Comparison of ENCODE assay signal across 8 cellular contexts in the genomic region with DNA sequence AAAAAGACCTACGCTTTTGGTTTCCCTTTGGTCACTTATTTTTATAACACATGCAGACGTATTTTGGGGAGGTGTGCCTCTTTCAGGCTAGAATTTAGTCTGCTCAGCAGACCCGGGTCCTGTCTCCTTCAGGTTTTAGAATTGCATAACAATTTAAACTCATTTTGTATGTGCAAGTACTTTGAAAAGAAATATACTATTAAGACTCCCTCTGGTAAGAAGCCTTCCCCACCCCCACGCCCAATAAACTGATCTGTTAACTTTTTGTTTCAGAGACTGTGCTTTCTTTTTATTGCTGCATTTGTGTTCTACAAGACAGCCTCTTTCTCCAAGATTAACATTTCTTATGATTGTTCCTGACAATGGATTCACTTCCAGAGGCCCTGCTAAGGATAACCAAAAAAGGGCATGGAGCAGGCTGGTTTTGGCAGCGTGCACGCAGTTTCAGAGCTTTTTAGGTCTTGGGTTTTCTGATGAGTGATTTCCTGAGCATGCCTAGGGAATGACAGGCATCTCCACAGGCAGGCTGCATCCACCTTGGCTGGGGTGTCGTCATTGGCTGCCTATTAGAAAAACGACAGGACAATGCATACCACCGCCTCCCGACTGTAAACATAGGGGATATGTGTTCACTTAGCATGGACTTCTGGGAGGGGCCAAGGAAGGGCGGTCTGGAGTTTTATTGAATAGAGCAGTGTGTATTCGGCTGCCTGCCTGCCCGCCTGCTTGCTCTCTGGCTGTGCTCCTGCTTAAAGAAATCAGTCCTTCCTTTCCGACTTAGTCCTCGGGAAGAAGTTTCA. TPM values are rescaled to one million over a fixed set of nuclear protein-coding genes. Genes with fewer than 3 reads are reported as not detected.
DNase-seq lines count a peak whose midpoint lies in the region; ATAC-seq, FAIRE-seq and TF ChIP-seq lines count a peak whose summit lies in the region.

A gene with protein sequence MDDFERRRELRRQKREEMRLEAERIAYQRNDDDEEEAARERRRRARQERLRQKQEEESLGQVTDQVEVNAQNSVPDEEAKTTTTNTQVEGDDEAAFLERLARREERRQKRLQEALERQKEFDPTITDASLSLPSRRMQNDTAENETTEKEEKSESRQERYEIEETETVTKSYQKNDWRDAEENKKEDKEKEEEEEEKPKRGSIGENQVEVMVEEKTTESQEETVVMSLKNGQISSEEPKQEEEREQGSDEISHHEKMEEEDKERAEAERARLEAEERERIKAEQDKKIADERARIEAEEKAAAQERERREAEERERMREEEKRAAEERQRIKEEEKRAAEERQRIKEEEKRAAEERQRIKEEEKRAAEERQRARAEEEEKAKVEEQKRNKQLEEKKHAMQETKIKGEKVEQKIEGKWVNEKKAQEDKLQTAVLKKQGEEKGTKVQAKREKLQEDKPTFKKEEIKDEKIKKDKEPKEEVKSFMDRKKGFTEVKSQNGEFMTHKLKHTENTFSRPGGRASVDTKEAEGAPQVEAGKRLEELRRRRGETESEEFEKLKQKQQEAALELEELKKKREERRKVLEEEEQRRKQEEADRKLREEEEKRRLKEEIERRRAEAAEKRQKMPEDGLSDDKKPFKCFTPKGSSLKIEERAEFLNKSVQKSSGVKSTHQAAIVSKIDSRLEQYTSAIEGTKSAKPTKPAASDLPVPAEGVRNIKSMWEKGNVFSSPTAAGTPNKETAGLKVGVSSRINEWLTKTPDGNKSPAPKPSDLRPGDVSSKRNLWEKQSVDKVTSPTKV (plus strand): TSS at position 694 of the 800 bp plus-strand sequence. CDS start 88,100 bp downstream, outside the sequence.

- peak; percentile 26 for DNase-seq in activated CD4-positive, alpha-beta T cell treated with anti-CD3 and anti-CD28 coated beads, Interleukin-2, amount 10 ng/mL, durations not matched to agents 24 days and 14 days
- no peak for DNase-seq in activated CD4-positive, alpha-beta T cell treated with anti-CD3 and anti-CD28 coated beads, Interleukin-2, amount 10 ng/mL, durations not matched to agents 7 days and 5 days
- DNase-seq in kidney (peak; percentile 89), smooth muscle cell of the brain vasculature (ENCODE audit: low read depth, low spot score) (peak; percentile 85), NCI-H2029 (lab: John Stamatoyannopoulos, UW) (no peak)
- no peak for DNase-seq in effector memory CD8-positive, alpha-beta T cell

- no peak for TF ChIP-seq CTCF in kidney (IDR thresholded peaks at IDR 0.05; ENCODE audit: borderline replicate concordance, extremely low read depth, insufficient read depth)

- H3K9ac ChIP-seq in kidney (ENCODE audit: low read length in 2 of 2) = peak within 1 kb of the TSS; percentile 64 to 83

- CTCF ChIA-PET in activated CD4-positive, alpha-beta T cell treated with anti-CD3 and anti-CD28 coated beads, Interleukin-2, amount 10 ng/mL, durations not matched to agents 7 days and 5 days (lab: Charles Lee) = no interaction called here

- no peak within 1 kb of the TSS for H3K4me3 Mint-ChIP-seq in activated CD4-positive, alpha-beta T cell treated with anti-CD3 and anti-CD28 coated beads, Interleukin-2, amount 10 ng/mL, durations not matched to agents 24 days and 14 days
- no peak within 1 kb of the TSS for H3K4me3 Mint-ChIP-seq in activated CD4-positive, alpha-beta T cell treated with anti-CD3 and anti-CD28 coated beads, Interleukin-2, amount 10 ng/mL, durations not matched to agents 7 days and 5 days
- no peak within 1 kb of the TSS for H3K4me3 Mint-ChIP-seq in effector memory CD8-positive, alpha-beta T cell

- POLR2A ChIA-PET in activated CD4-positive, alpha-beta T cell treated with anti-CD3 and anti-CD28 coated beads, Interleukin-2, amount 10 ng/mL, durations not matched to agents 7 days and 5 days (lab: Charles Lee) = no interaction called here

- H3K9me3 ChIP-seq in kidney (ENCODE audit: control insufficient read depth in 1 of 2, low read length in 2 of 2) = no peaks in the 10 kb centered on the region

- H3K4me1 ChIP-seq in kidney (ENCODE audit: control insufficient read depth in 1 of 2, insufficient read depth in 1 of 2, low read depth in 1 of 2, low read length in 2 of 2) = peaks cover 0 to 12% of the 10 kb centered on the region in 2 donors

- H3K27ac Mint-ChIP-seq in activated CD4-positive, alpha-beta T cell treated with anti-CD3 and anti-CD28 coated beads, Interleukin-2, amount 10 ng/mL, durations not matched to agents 24 days and 14 days = no peak within 1 kb of the TSS
- H3K27ac Mint-ChIP-seq in activated CD4-positive, alpha-beta T cell treated with anti-CD3 and anti-CD28 coated beads, Interleukin-2, amount 10 ng/mL, durations not matched to agents 7 days and 5 days = no peak within 1 kb of the TSS
- no peak within 1 kb of the TSS for H3K27ac Mint-ChIP-seq in effector memory CD8-positive, alpha-beta T cell

- intact Hi-C loops in activated CD4-positive, alpha-beta T cell treated with anti-CD3 and anti-CD28 coated beads, Interleukin-2, amount 10 ng/mL, durations not matched to agents 24 days and 14 days (cut with micrococcal nuclease) = no loop called here
- intact Hi-C loops in kidney (cut with DNase I) = no loop called here

- H3K9me3 Mint-ChIP-seq in activated CD4-positive, alpha-beta T cell treated with anti-CD3 and anti-CD28 coated beads, Interleukin-2, amount 10 ng/mL, durations not matched to agents 24 days and 14 days = no peaks in the 10 kb centered on the region
- no peaks in the 10 kb centered on the region for H3K9me3 Mint-ChIP-seq in activated CD4-positive, alpha-beta T cell treated with anti-CD3 and anti-CD28 coated beads, Interleukin-2, amount 10 ng/mL, durations not matched to agents 7 days and 5 days
- no peaks in the 10 kb centered on the region for H3K9me3 Mint-ChIP-seq in effector memory CD8-positive, alpha-beta T cell

- no peaks in the 10 kb centered on the region for H3K36me3 Mint-ChIP-seq in activated CD4-positive, alpha-beta T cell treated with anti-CD3 and anti-CD28 coated beads, Interleukin-2, amount 10 ng/mL, durations not matched to agents 24 days and 14 days (ENCODE audit: low read depth)
- no peaks in the 10 kb centered on the region for H3K36me3 Mint-ChIP-seq in activated CD4-positive, alpha-beta T cell treated with anti-CD3 and anti-CD28 coated beads, Interleukin-2, amount 10 ng/mL, durations not matched to agents 7 days and 5 days (ENCODE audit: low read depth)
- no peaks in the 10 kb centered on the region for H3K36me3 Mint-ChIP-seq in effector memory CD8-positive, alpha-beta T cell (ENCODE audit: insufficient read depth)

- H3K27ac ChIP-seq in cingulate gyrus (ENCODE audit: low read depth, low read length) (peak within 1 kb of the TSS; percentile 61), kidney (ENCODE audit: low read depth in 2 of 2, low read length in 2 of 2) (peak within 1 kb of the TSS; percentile 13 to 89)

- peak within 1 kb of the TSS; percentile 76 to 85 for H3K4me3 ChIP-seq in kidney (ENCODE audit: low read length in 2 of 2)

- no peak for ATAC-seq in HG02938 (IDR thresholded peaks at IDR 0.05; ENCODE audit: unreplicated experiment)
- ATAC-seq in effector memory CD8-positive, alpha-beta T cell (replicated peaks) = no peak

- no peaks in the 10 kb centered on the region for H3K36me3 ChIP-seq in kidney (ENCODE audit: control insufficient read depth in 1 of 2, insufficient read depth in 2 of 2, low read length in 2 of 2)

- no peaks in the 10 kb centered on the region for H3K27me3 Mint-ChIP-seq in activated CD4-positive, alpha-beta T cell treated with anti-CD3 and anti-CD28 coated beads, Interleukin-2, amount 10 ng/mL, durations not matched to agents 24 days and 14 days
- H3K27me3 Mint-ChIP-seq in activated CD4-positive, alpha-beta T cell treated with anti-CD3 and anti-CD28 coated beads, Interleukin-2, amount 10 ng/mL, durations not matched to agents 7 days and 5 days = no peaks in the 10 kb centered on the region
- peaks cover 38 to 41% of the 10 kb centered on the region in 2 donors for H3K27me3 Mint-ChIP-seq in effector memory CD8-positive, alpha-beta T cell

- H3K4me1 Mint-ChIP-seq in activated CD4-positive, alpha-beta T cell treated with anti-CD3 and anti-CD28 coated beads, Interleukin-2, amount 10 ng/mL, durations not matched to agents 24 days and 14 days = peaks cover 2% of the 10 kb centered on the region
- H3K4me1 Mint-ChIP-seq in activated CD4-positive, alpha-beta T cell treated with anti-CD3 and anti-CD28 coated beads, Interleukin-2, amount 10 ng/mL, durations not matched to agents 7 days and 5 days = peaks cover 6% of the 10 kb centered on the region
- no peaks in the 10 kb centered on the region for H3K4me1 Mint-ChIP-seq in effector memory CD8-positive, alpha-beta T cell (ENCODE audit: low read depth in 2 of 2)

- FAIRE-seq in kidney (lab: Jason Lieb, UNC) = no peak

RNA-seq across cellular contexts. Expression of the gene that starts here (rescaled TPM):
- 7.2 and 8.2 TPM in 2 replicates for total RNA-seq in activated CD4-positive, alpha-beta T cell treated with anti-CD3 and anti-CD28 coated beads, Interleukin-2, amount 10 ng/mL, durations not matched to agents 24 days and 14 days
- under 1 TPM; 0.10 to 0.17 TPM for total RNA-seq in activated CD4-positive, alpha-beta T cell treated with anti-CD3 and anti-CD28 coated beads, Interleukin-2, amount 10 ng/mL, durations not matched to agents 7 days and 5 days
- 218 TPM for total RNA-seq in kidney
- 72.7 TPM for polyA plus RNA-seq in kidney (ENCODE audit: insufficient read depth, low read depth, low replicate concordance)

Comparison
In these comparisons a context has a peak if more than half of its experiments do, and no peak if none do; other contexts are left out.
1. RNA of the gene that starts here (total RNA-seq): 218 TPM in kidney (single experiment); 7.2 to 8.2 TPM in activated CD4-positive, alpha-beta T cell treated with anti-CD3 and anti-CD28 coated beads, Interleukin-2, amount 10 ng/mL, durations not matched to agents 24 days and 14 days and 0.10 to 0.17 TPM in activated CD4-positive, alpha-beta T cell treated with anti-CD3 and anti-CD28 coated beads, Interleukin-2, amount 10 ng/mL, durations not matched to agents 7 days and 5 days; every median in the first group is over 10 times any median in the second.
2. DNase-seq: peak in activated CD4-positive, alpha-beta T cell treated with anti-CD3 and anti-CD28 coated beads, Interleukin-2, amount 10 ng/mL, durations not matched to agents 24 days and 14 days (single experiment), kidney (single experiment) and smooth muscle cell of the brain vasculature (single experiment); none in activated CD4-positive, alpha-beta T cell treated with anti-CD3 and anti-CD28 coated beads, Interleukin-2, amount 10 ng/mL, durations not matched to agents 7 days and 5 days (single experiment), effector memory CD8-positive, alpha-beta T cell (0 of 3) and NCI-H2029 (single experiment).